In genomic region chr5:169146158-169146557, GRCh38 we compare ENCODE assay signal across 15 cellular contexts.
DNase-seq lines count a peak whose midpoint lies in the region; ATAC-seq and TF ChIP-seq lines count a peak whose summit lies in the region.
"Had no signal": no experiment of that assay in that cellular context is flagged by ENCODE, and none has a peak within 500 bp of the region (broad histone marks: within the 10 kb centered on the region; RNA-seq: fewer than 3 reads in every experiment).

No MANE protein-coding gene starts in this region.

- no peak overlapping the region for H3K4me3 ChIP-seq in GM23248
- no peak overlapping the region for H3K4me3 ChIP-seq in psoas muscle
- H3K4me3 ChIP-seq: K562 had no signal

- no peaks in the 10 kb centered on the region for H3K9me3 ChIP-seq in GM23248 (ENCODE audit: low read depth)
- no peaks in the 10 kb centered on the region for H3K9me3 ChIP-seq in psoas muscle
- H3K9me3 ChIP-seq: SK-N-SH had no signal

- ATAC-seq in psoas muscle (peak; percentile 40 to 87 (median 64)), GM21786 (IDR thresholded peaks at IDR 0.05; ENCODE audit: unreplicated experiment) (no peak)
- ATAC-seq: K562, Panc1 had no signal

- TF ChIP-seq CTCF in psoas muscle (IDR thresholded peaks at IDR 0.05) = no peak

- in situ Hi-C loops in GM23248 (cut with MboI) = no loop called here

- H3K4me2 ChIP-seq in GM23248 (ENCODE audit: unreplicated experiment) = no peak overlapping the region
- H3K4me2 ChIP-seq: SK-N-SH had no signal

- H3K9me2 ChIP-seq in GM23248 (ENCODE audit: insufficient read depth) = no peaks in the 10 kb centered on the region
- H3K9me2 ChIP-seq: SK-N-SH had no signal

- intact Hi-C loops in psoas muscle (cut with DNase I) = no loop called here

- H4K20me1 ChIP-seq in GM23248 (ENCODE audit: insufficient read depth) = no peaks in the 10 kb centered on the region

- WGBS in GM23248 (ENCODE audit: low coverage in 1 of 2, low lambda C conversion rate in 2 of 2, missing lambda C conversion rate in 2 of 2), 2 experiments = 6 to 14% methylated on average over 8 of the region's 8 CpGs
- WGBS in psoas muscle, 3 donors = 55 to 66% (median 61%) methylated on average over 8 of the region's 8 CpGs

- DNase-seq in AG20443 (ENCODE audit: low spot score) = peak; percentile 73
- peak; percentile 89 for DNase-seq in GM23248
- DNase-seq in fibroblast of gingiva (ENCODE audit: low read depth) = peak; percentile 81
- peak in 1 of 2 donors; percentile 59 for DNase-seq in psoas muscle
- DNase-seq in activated naive CD4-positive, alpha-beta T cell treated with anti-CD3 and anti-CD28 coated beads, Interleukin-2, amount 50 U/mL, for 16 hours = no peak
- no peak for DNase-seq in activated T-cell treated with anti-CD3 and anti-CD28 coated beads for 4 hours
- DNase-seq: CD4-positive, alpha-beta memory T cell; NCI-H1048; NCI-H2081 treated with DMSO at 0.1 percent for 48 hours; NCI-H510A; SHP77; SK-N-SH had no signal

- H3K27ac ChIP-seq in GM23248 (peak overlapping the region; percentile 37), psoas muscle (no peak overlapping the region)

- H3K79me2 ChIP-seq in GM23248 (ENCODE audit: insufficient read depth) = 0 out of 2 replicates have a peak, but pooled peaks cover 12% of the 10 kb centered on the region

- H3F3A ChIP-seq in GM23248 (ENCODE audit: insufficient read depth) = peaks cover 6% of the 10 kb centered on the region; the same call in 1 of the 2 replicates

- no peak overlapping the region for H2AFZ ChIP-seq in GM23248

- no peak overlapping the region for H3K9ac ChIP-seq in GM23248
- H3K9ac ChIP-seq: SK-N-SH had no signal

- H3K4me1 ChIP-seq in GM23248 (ENCODE audit: insufficient read depth) = peaks cover 12% of the 10 kb centered on the region; the same call in 1 of the 2 replicates
- no peaks in the 10 kb centered on the region for H3K4me1 ChIP-seq in psoas muscle

- H3K36me3 ChIP-seq in GM23248 (ENCODE audit: low read depth) (no peaks in the 10 kb centered on the region), psoas muscle (ENCODE audit: insufficient read depth in 1 of 2, low read depth in 1 of 2) (no peaks in the 10 kb centered on the region)

- no peaks in the 10 kb centered on the region for H3K27me3 ChIP-seq in GM23248 (replicated peaks; ENCODE audit: insufficient read depth)
- H3K27me3 ChIP-seq in psoas muscle (ENCODE audit: insufficient read depth in 3 of 3, low read length in 2 of 3) = no peaks in the 10 kb centered on the region

Comparison
In these comparisons a context has a peak if more than half of its experiments do, and no peak if none do; other contexts are left out.
1. DNase-seq: peak in AG20443 (single experiment), GM23248 (single experiment) and fibroblast of gingiva (single experiment); none in activated naive CD4-positive, alpha-beta T cell treated with anti-CD3 and anti-CD28 coated beads, Interleukin-2, amount 50 U/mL, for 16 hours (single experiment) and activated T-cell treated with anti-CD3 and anti-CD28 coated beads for 4 hours (single experiment).